In the genomic region with DNA sequence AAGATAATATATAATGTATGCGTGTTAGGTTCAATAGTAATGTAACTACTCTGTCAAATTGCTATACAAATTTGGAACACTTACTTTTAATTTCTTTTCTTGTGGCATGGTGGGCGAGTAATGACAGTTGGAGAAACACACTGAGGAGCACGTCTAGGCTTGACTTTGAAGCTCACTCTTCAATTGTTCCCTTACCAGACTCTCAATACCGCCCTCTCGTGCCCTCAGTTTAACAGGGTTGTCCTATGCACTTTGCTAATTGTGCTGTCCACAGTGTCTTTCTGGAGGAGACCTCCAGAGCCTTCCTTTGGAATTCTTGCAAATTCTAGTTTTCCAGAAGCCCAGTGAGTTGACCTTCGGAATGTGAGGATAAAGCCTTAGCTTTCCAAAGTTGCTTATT, we compare ENCODE assay signal across 11 cellular contexts.
DNase-seq lines count a peak whose midpoint lies in the region; ATAC-seq and TF ChIP-seq lines count a peak whose summit lies in the region.
"Had no signal": no experiment of that assay in that cellular context is flagged by ENCODE, and none has a peak within 500 bp of the region (broad histone marks: within the 10 kb centered on the region; RNA-seq: fewer than 3 reads in every experiment).

No MANE protein-coding gene starts in this region.

- H3K36me3 Mint-ChIP-seq in neural progenitor cell, result no peaks in the 10 kb centered on the region

- no peaks in the 10 kb centered on the region for H3K4me1 Mint-ChIP-seq in neural progenitor cell

- no peak for ATAC-seq in GM18870 (IDR thresholded peaks at IDR 0.05; ENCODE audit: unreplicated experiment)
- ATAC-seq: psoas muscle had no signal

- no peaks in the 10 kb centered on the region for H3K9me3 ChIP-seq in neural progenitor cell (ENCODE audit: low read depth)
- H3K9me3 ChIP-seq: psoas muscle had no signal

- no peaks in the 10 kb centered on the region for H3K4me1 ChIP-seq in neural progenitor cell
- H3K4me1 ChIP-seq: psoas muscle had no signal

- no peak overlapping the region for H3K9ac ChIP-seq in neural progenitor cell

- no peak overlapping the region for H3K4me3 ChIP-seq in LNCaP clone FGC (ENCODE audit: low read depth, low read length)
- no peak overlapping the region for H3K4me3 ChIP-seq in astrocyte of the cerebellum (ENCODE audit: low read depth, low read length)
- H3K4me3 ChIP-seq in neural progenitor cell, result no peak overlapping the region
- H3K4me3 ChIP-seq: psoas muscle had no signal

- H3F3A ChIP-seq in neural progenitor cell (ENCODE audit: low read depth), result no peaks in the 10 kb centered on the region

- H3K36me3 ChIP-seq in neural progenitor cell, result no peaks in the 10 kb centered on the region

- H3K27ac ChIP-seq in neural progenitor cell, result no peak overlapping the region
- H3K27ac ChIP-seq: psoas muscle had no signal

- no peak overlapping the region for H3K4me3 Mint-ChIP-seq in neural progenitor cell

- H3K79me2 ChIP-seq in neural progenitor cell (ENCODE audit: low read depth), result no peaks in the 10 kb centered on the region

- no peaks in the 10 kb centered on the region for H3K9me3 Mint-ChIP-seq in neural progenitor cell

- in situ Hi-C loops in astrocyte of the cerebellum (cut with HindIII; ENCODE audit: low sequenced_read_pairs), result no loop called here

- TF ChIP-seq CTCF in LNCaP clone FGC (IDR thresholded peaks at IDR 0.05; ENCODE audit: control insufficient read depth, extremely low read depth, insufficient read depth) (peak; percentile 57), astrocyte of the cerebellum (IDR thresholded peaks at IDR 0.05; ENCODE audit: low read depth, low read length, missing control alignments) (peak; percentile 42), neural progenitor cell (IDR thresholded peaks at IDR 0.05) (no peak)

- H2AFZ ChIP-seq in neural progenitor cell (replicated peaks), result no peak overlapping the region

- H3K27ac Mint-ChIP-seq in neural progenitor cell, result no peak overlapping the region

- H3K27me3 Mint-ChIP-seq in neural progenitor cell (ENCODE audit: insufficient read depth, low read depth), result peaks cover 2% of the 10 kb centered on the region

- H3K4me2 ChIP-seq in neural progenitor cell, result no peak overlapping the region

- DNase-seq in DMS53 (lab: John Stamatoyannopoulos, UW) (peak; percentile 65), DMS53 treated with DMSO at 0.1 percent for 48 hours (lab: John Stamatoyannopoulos, UW; ENCODE audit: unreplicated experiment) (no peak), LNCaP clone FGC (ENCODE audit: low read depth) (no peak), astrocyte of the cerebellum (ENCODE audit: low read depth) (no peak), neural progenitor cell (ENCODE audit: low spot score) (peak; percentile 9), HK-2 (ENCODE audit: unreplicated experiment) (no peak)
- no peak for DNase-seq in stimulated activated CD4-positive, alpha-beta T cell treated with anti-CD3 and anti-CD28 coated beads, Interleukin-4, amount 100 ng/mL, for 24 hours
- DNase-seq: activated CD8-positive, alpha-beta memory T cell treated with anti-CD3 and anti-CD28 coated beads, Interleukin-2, amount 50 U/mL, for 4 hours; KG1; psoas muscle had no signal

- H3K27me3 ChIP-seq in neural progenitor cell, result no peaks in the 10 kb centered on the region

- H4K20me1 ChIP-seq in neural progenitor cell (ENCODE audit: low read depth), result no peaks in the 10 kb centered on the region

Comparison
In these comparisons a context has a peak if more than half of its experiments do, and no peak if none do; other contexts are left out.
1. DNase-seq: peak in DMS53 (single experiment) and neural progenitor cell (single experiment); none in DMS53 treated with DMSO at 0.1 percent for 48 hours (single experiment), LNCaP clone FGC (single experiment), astrocyte of the cerebellum (single experiment), HK-2 (single experiment) and stimulated activated CD4-positive, alpha-beta T cell treated with anti-CD3 and anti-CD28 coated beads, Interleukin-4, amount 100 ng/mL, for 24 hours (single experiment).